ENCODE assay signal across 13 cellular contexts in genomic region chr16:57846078-57846697, GRCh38. TPM values are rescaled to one million over a fixed set of nuclear protein-coding genes. Genes with fewer than 3 reads are reported as not detected.
DNase-seq lines count a peak whose midpoint lies in the region; ATAC-seq and TF ChIP-seq lines count a peak whose summit lies in the region.
"Had no signal": no experiment of that assay in that cellular context is flagged by ENCODE, and none has a peak within 500 bp of the region (broad histone marks: within the 10 kb centered on the region; RNA-seq: fewer than 3 reads in every experiment).

No MANE protein-coding gene starts in this region.

- H4K8ac ChIP-seq in trophoblast cell (ENCODE audit: low read depth, low read length) = no peak overlapping the region

- peaks cover 1% of the 10 kb centered on the region for H3K27me3 Mint-ChIP-seq in endothelial cell (ENCODE audit: unreplicated experiment)

- H3K14ac ChIP-seq in trophoblast cell (ENCODE audit: low read length) = peak overlapping the region; percentile 17

- DNase-seq in NCI-H524 (lab: John Stamatoyannopoulos, UW) (peak; percentile 90 to 92), endothelial cell (ENCODE audit: low spot score) (no peak), trophoblast cell (peak; percentile 91 to 93), SHP77 (lab: John Stamatoyannopoulos, UW) (no peak), foreskin fibroblast (no peak)
- DNase-seq: activated CD4-positive, alpha-beta T cell treated with anti-CD3 and anti-CD28 coated beads, Interleukin-2, amount 50 U/mL, for 1 hour; effector memory CD4-positive, alpha-beta T cell; T-helper 1 cell; testis had no signal

- peak overlapping the region; percentile 28 for H3K4me3 ChIP-seq in HUES48 (ENCODE audit: low read depth, low read length)
- H3K4me3 ChIP-seq in trophoblast cell (ENCODE audit: low read depth, low read length) = no peak overlapping the region
- H3K4me3 ChIP-seq in foreskin fibroblast (ENCODE audit: low read depth in 1 of 2, low read length in 2 of 2) = no peak overlapping the region
- H3K4me3 ChIP-seq: skin epidermis, testis had no signal

- H3K4me1 ChIP-seq in HUES48 (ENCODE audit: control insufficient read depth, insufficient read depth, low read length) (peaks cover 30% of the 10 kb centered on the region), trophoblast cell (ENCODE audit: control insufficient read depth in 1 of 2, insufficient read depth in 2 of 2, low read length in 2 of 2) (peaks cover 17 to 23% of the 10 kb centered on the region in 2 experiments)
- H3K4me1 ChIP-seq: testis had no signal

- H3K79me1 ChIP-seq in trophoblast cell (ENCODE audit: low read length) = peaks cover 7% of the 10 kb centered on the region

- peak overlapping the region; percentile 13 for H2BK120ac ChIP-seq in trophoblast cell (ENCODE audit: insufficient read depth, low read length, poor library complexity)

- peak overlapping the region; percentile 80 for H3K27ac ChIP-seq in HUES48 (ENCODE audit: low read depth, low read length)
- H3K27ac ChIP-seq in trophoblast cell (ENCODE audit: low read depth, low read length) = no peak overlapping the region
- H3K27ac ChIP-seq: skin epidermis, testis had no signal

- no peak overlapping the region for H4K12ac ChIP-seq in trophoblast cell (ENCODE audit: low read depth, low read length)

- no peaks in the 10 kb centered on the region for H3K27me3 ChIP-seq in HUES48 (ENCODE audit: control insufficient read depth, insufficient read depth, low read length)
- no peaks in the 10 kb centered on the region for H3K27me3 ChIP-seq in trophoblast cell (ENCODE audit: insufficient read depth, low read length)
- H3K27me3 ChIP-seq: testis had no signal

- H2AFZ ChIP-seq in trophoblast cell (ENCODE audit: insufficient read depth, low read length, poor library complexity) = no peak overlapping the region

- no CpG with 5 or more reads among the region's 9 CpGs for WGBS in trophoblast cell (ENCODE audit: extremely low coverage, insufficient coverage, insufficient read length)

- H2AK5ac ChIP-seq in trophoblast cell (ENCODE audit: low read length) = no peak overlapping the region

- no peak overlapping the region for H2BK5ac ChIP-seq in trophoblast cell (ENCODE audit: low read depth, low read length, poor library complexity)

- H3K23ac ChIP-seq in trophoblast cell (ENCODE audit: low read length) = no peak overlapping the region

- no peak overlapping the region for H3K18ac ChIP-seq in trophoblast cell (ENCODE audit: low read length)

- TF ChIP-seq CTCF in endothelial cell (IDR thresholded peaks at IDR 0.05; ENCODE audit: unreplicated experiment) = no peak
- no peak for TF ChIP-seq CTCF in foreskin fibroblast (IDR thresholded peaks at IDR 0.05; ENCODE audit: low read depth, low read length)

- H3K4ac ChIP-seq in trophoblast cell (ENCODE audit: low read depth, low read length) = no peak overlapping the region

- no peak for ATAC-seq in GM21447 (IDR thresholded peaks at IDR 0.05; ENCODE audit: unreplicated experiment)

- H4K91ac ChIP-seq in trophoblast cell (ENCODE audit: low read depth, low read length) = peak overlapping the region; percentile 34

- peak overlapping the region; percentile 22 for H3K27ac Mint-ChIP-seq in endothelial cell (ENCODE audit: unreplicated experiment)

- no peak overlapping the region for H3K4me3 Mint-ChIP-seq in endothelial cell (ENCODE audit: unreplicated experiment)
- H3K4me3 Mint-ChIP-seq: neural crest cell had no signal

- peaks cover 3% of the 10 kb centered on the region for H3K36me3 Mint-ChIP-seq in endothelial cell (ENCODE audit: low read depth, unreplicated experiment)

- H3K9ac ChIP-seq in HUES48 (ENCODE audit: low read depth, low read length) = peak overlapping the region; percentile 2; the same call in 1 of the 2 replicates
- H3K9ac ChIP-seq in trophoblast cell (ENCODE audit: low read length) = no peak overlapping the region

- no peaks in the 10 kb centered on the region for H3K79me2 ChIP-seq in trophoblast cell (ENCODE audit: control insufficient read depth, insufficient read depth, low read length, poor library complexity)

- H3K36me3 ChIP-seq in HUES48 (ENCODE audit: control insufficient read depth, insufficient read depth, low read length) = no peaks in the 10 kb centered on the region
- no peaks in the 10 kb centered on the region for H3K36me3 ChIP-seq in trophoblast cell (ENCODE audit: control insufficient read depth in 1 of 2, insufficient read depth in 2 of 2, low read length in 2 of 2)

- H3K9me3 Mint-ChIP-seq in endothelial cell (ENCODE audit: unreplicated experiment) = no peaks in the 10 kb centered on the region
- H3K9me3 Mint-ChIP-seq: neural crest cell had no signal

- H3K9me3 ChIP-seq in HUES48 (ENCODE audit: control insufficient read depth, insufficient read depth, low read length) = no peaks in the 10 kb centered on the region
- H3K9me3 ChIP-seq in trophoblast cell (ENCODE audit: insufficient read depth, low read depth, low read length) = no peaks in the 10 kb centered on the region
- H3K9me3 ChIP-seq: testis had no signal

- H3K4me1 Mint-ChIP-seq in endothelial cell (ENCODE audit: unreplicated experiment) = peaks cover 8% of the 10 kb centered on the region

- peak overlapping the region; percentile 1 for H3K4me2 ChIP-seq in trophoblast cell (ENCODE audit: low read length)

- peak overlapping the region; percentile 19 for H2BK12ac ChIP-seq in trophoblast cell (ENCODE audit: low read length)

RNA-seq across cellular contexts. Expression of gene KIFC3, which starts 43.9 kb away (rescaled TPM):
- total RNA-seq in endothelial cell (ENCODE audit: unreplicated experiment) = 15.4 TPM
- 14.9 and 15.9 TPM in 2 replicates for polyA plus RNA-seq in trophoblast cell (2013)

Comparison
In these comparisons a context has a peak if more than half of its experiments do, and no peak if none do; other contexts are left out.
1. DNase-seq: peak in NCI-H524 (2 of 2) and trophoblast cell (2 of 2); none in endothelial cell (single experiment), SHP77 (0 of 2) and foreskin fibroblast (0 of 2).